Comparison of ENCODE assay signal across 31 cellular contexts in genomic region chr19:46586294-46586693, GRCh38. TPM values are rescaled to one million over a fixed set of nuclear protein-coding genes. Genes with fewer than 3 reads are reported as not detected.
"Had no signal": no experiment of that assay in that cellular context is flagged by ENCODE, and none has a peak within 500 bp of the region (broad histone marks: within the 10 kb centered on the region; RNA-seq: fewer than 3 reads in every experiment).

No MANE protein-coding gene starts in this region.

- DNase-seq: dermis blood vessel endothelial cell; effector memory CD4-positive, alpha-beta T cell; erythroblast; esophagus squamous epithelium; foreskin melanocyte; glutamatergic neuron; heart right ventricle; hippocampal formation; left ventricle myocardium superior; lower lobe of right lung; naive thymus-derived CD8-positive, alpha-beta T cell; nephron progenitor cell; nucleus accumbens; spleen; stimulated activated CD4-positive, alpha-beta T cell treated with anti-CD3 and anti-CD28 coated beads, Interleukin-4, amount 100 ng/mL, for 4 hours; stimulated activated naive CD8-positive, alpha-beta T cell treated with anti-CD3 and anti-CD28 coated beads, Interleukin-15, Interleukin-2, amounts not matched to agents 100 U/mL and 50 U/mL, for 24 hours; substantia nigra; testis; tibial artery had no signal

- H3K27me3 ChIP-seq: esophagus squamous epithelium, heart right ventricle, right atrium auricular region, spleen, testis, tibial artery had no signal

- H3K36me3 Mint-ChIP-seq: naive thymus-derived CD8-positive, alpha-beta T cell; stimulated activated memory B cell treated with anti-CD40 and anti-IgM and Interleukin-4, amounts not matched to agents 10 μg/mL and 1 μg/mL and 100 μg/mL, for 72 hours; type B pancreatic cell had no signal

- H3K4me3 Mint-ChIP-seq: naive thymus-derived CD8-positive, alpha-beta T cell; nephron progenitor cell; stimulated activated memory B cell treated with anti-CD40 and anti-IgM and Interleukin-4, amounts not matched to agents 10 μg/mL and 1 μg/mL and 100 μg/mL, for 72 hours; type B pancreatic cell had no signal

- ATAC-seq: heart right ventricle; left ventricle myocardium superior; lower lobe of right lung; naive thymus-derived CD8-positive, alpha-beta T cell; stimulated activated memory B cell treated with anti-CD40 and anti-IgM and Interleukin-4, amounts not matched to agents 10 μg/mL and 1 μg/mL and 100 μg/mL, for 72 hours; stimulated activated naive CD8-positive, alpha-beta T cell treated with anti-CD3 and anti-CD28 coated beads, Interleukin-15, Interleukin-2, amounts not matched to agents 100 U/mL and 50 U/mL, for 24 hours had no signal

- H3K9me3 ChIP-seq: esophagus squamous epithelium, lower lobe of right lung, prostate gland, right atrium auricular region, spleen, testis, tibial artery had no signal

- H3K27me3 Mint-ChIP-seq: stimulated activated memory B cell treated with anti-CD40 and anti-IgM and Interleukin-4, amounts not matched to agents 10 μg/mL and 1 μg/mL and 100 μg/mL, for 72 hours had no signal

- H3K9me3 Mint-ChIP-seq: naive thymus-derived CD8-positive, alpha-beta T cell; stimulated activated memory B cell treated with anti-CD40 and anti-IgM and Interleukin-4, amounts not matched to agents 10 μg/mL and 1 μg/mL and 100 μg/mL, for 72 hours; type B pancreatic cell had no signal

- H3K4me1 Mint-ChIP-seq: nephron progenitor cell; stimulated activated memory B cell treated with anti-CD40 and anti-IgM and Interleukin-4, amounts not matched to agents 10 μg/mL and 1 μg/mL and 100 μg/mL, for 72 hours had no signal

- H3K4me3 ChIP-seq: coronary artery, esophagus squamous epithelium, heart right ventricle, lower lobe of right lung, prostate gland, right atrium auricular region, skin epidermis, spleen, testis, tibial artery had no signal

- H3K36me3 ChIP-seq: esophagus squamous epithelium, heart right ventricle, lower lobe of right lung, prostate gland, right atrium auricular region, spleen, tibial artery had no signal

- H3K27ac ChIP-seq: coronary artery, esophagus squamous epithelium, heart right ventricle, lower lobe of right lung, prostate gland, right atrium auricular region, skin epidermis, spleen, testis, tibial artery had no signal

- H3K27ac Mint-ChIP-seq: naive thymus-derived CD8-positive, alpha-beta T cell; nephron progenitor cell; stimulated activated memory B cell treated with anti-CD40 and anti-IgM and Interleukin-4, amounts not matched to agents 10 μg/mL and 1 μg/mL and 100 μg/mL, for 72 hours; type B pancreatic cell had no signal

- FAIRE-seq: endometrium, keratinocyte had no signal

- H3K4me1 ChIP-seq: esophagus squamous epithelium, lower lobe of right lung, prostate gland, right atrium auricular region, spleen, testis had no signal

RNA-seq across cellular contexts. Expression of gene PTGIR, which starts 38.6 kb away (rescaled TPM):
- total RNA-seq: dermis blood vessel endothelial cell had no signal
- polyA plus RNA-seq: keratinocyte had no signal

RNA-seq across cellular contexts. Expression of gene GNG8, which starts 49.7 kb away (rescaled TPM):
- total RNA-seq: dermis blood vessel endothelial cell; esophagus squamous epithelium; left ventricle myocardium superior; lower lobe of right lung; mesenteric fat pad; myocyte; naive thymus-derived CD8-positive, alpha-beta T cell; osteocyte; prostate gland; right atrium auricular region; spleen; testis; urinary bladder had no signal
- polyA plus RNA-seq: heart right ventricle; keratinocyte; naive thymus-derived CD8-positive, alpha-beta T cell; spleen; urinary bladder had no signal
